In the genomic region with DNA sequence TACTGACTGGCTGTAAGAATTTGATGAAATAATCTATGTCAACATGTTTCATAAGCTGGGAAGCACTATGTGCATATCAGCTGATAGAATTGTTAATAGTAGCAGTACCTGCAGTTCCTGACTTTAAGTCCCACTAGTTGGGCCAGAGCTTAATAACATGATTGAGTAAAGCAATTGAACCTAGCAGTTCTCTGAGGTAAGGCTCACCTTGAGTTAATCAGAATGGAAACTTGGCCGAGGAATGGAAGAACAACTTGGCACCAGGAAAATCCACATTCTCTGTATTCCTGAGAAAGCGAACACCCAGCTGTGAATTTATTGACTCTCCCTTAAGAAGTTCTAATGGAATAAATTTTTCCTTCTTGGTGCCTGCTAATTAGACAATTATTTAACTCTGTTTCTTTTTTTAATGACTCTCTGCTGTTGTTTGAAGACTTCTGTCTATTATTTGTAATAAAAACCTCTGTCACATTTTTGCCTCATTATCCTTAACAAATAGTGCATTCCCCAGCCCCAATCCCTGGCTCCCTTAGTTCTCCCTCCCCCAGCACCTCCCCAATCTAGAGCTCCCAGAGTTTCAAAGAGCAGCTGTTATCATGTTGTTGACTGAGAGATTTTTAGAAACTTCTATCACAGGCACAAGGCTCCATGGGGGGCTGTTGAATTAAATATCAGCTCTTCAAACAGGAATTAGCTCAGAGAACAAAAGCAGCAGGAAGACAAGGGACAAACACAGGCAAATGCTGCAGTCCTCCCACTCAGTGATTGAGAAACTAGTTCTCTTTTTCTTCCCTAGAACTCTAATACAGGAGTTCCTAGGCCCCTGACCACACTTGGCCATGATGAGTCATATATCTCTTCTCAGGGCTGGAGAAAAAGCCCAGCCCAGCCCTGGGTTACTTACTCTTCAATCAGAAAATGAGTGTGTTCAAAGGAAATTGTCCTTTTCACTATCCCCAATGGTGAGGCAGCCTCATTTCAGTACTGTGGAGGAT, we compare ENCODE assay signal across 8 cellular contexts.
A peak's percentile ranks its signal among the peaks of the same experiment; 100 is the strongest.
DNase-seq lines count a peak whose midpoint lies in the region; ATAC-seq, FAIRE-seq and TF ChIP-seq lines count a peak whose summit lies in the region.

No MANE protein-coding gene starts in this region.

- H3K4me1 ChIP-seq in PC-3 (ENCODE audit: insufficient read depth, low read length) (no peaks in the 10 kb centered on the region), smooth muscle cell (ENCODE audit: low read depth) (peaks cover 8% of the 10 kb centered on the region)

- peak; percentile 7 for DNase-seq in activated CD4-positive, alpha-beta T cell treated with anti-CD3 and anti-CD28 coated beads for 48 hours
- DNase-seq in activated CD4-positive, alpha-beta T cell treated with anti-CD3 and anti-CD28 coated beads, Interleukin-2, amount 50 U/mL, for 4 hours, result no peak
- DNase-seq in PC-3 (peak; percentile 34), smooth muscle cell (lab: John Stamatoyannopoulos, UW; ENCODE audit: unreplicated experiment) (no peak), NCI-H510A treated with DMSO at 0.1 percent for 48 hours (lab: John Stamatoyannopoulos, UW) (no peak), dedifferentiated amniotic fluid mesenchymal stem cell (ENCODE audit: extremely low spot score) (no peak), HTR-8/SVneo (ENCODE audit: insufficient read length, low spot score) (no peak)

- POLR2A ChIA-PET in PC-3 (lab: Charles Lee; ENCODE audit: unreplicated experiment), result no interaction called here

- no peak for FAIRE-seq in HTR-8/SVneo (lab: Jason Lieb, UNC)

- H3K36me3 ChIP-seq in PC-3 (ENCODE audit: low read depth, low read length) (no peaks in the 10 kb centered on the region), smooth muscle cell (ENCODE audit: low read depth) (no peaks in the 10 kb centered on the region)

- H3K27ac ChIP-seq in PC-3 (ENCODE audit: low read length) (no peak overlapping the region), smooth muscle cell (ENCODE audit: low read depth) (peak overlapping the region; percentile 56)

- no peaks in the 10 kb centered on the region for H3K27me3 ChIP-seq in PC-3 (ENCODE audit: low read length)
- no peaks in the 10 kb centered on the region for H3K27me3 ChIP-seq in smooth muscle cell (ENCODE audit: low read depth)

- H3K4me3 ChIP-seq in PC-3 (ENCODE audit: low read length), result no peak overlapping the region
- no peak overlapping the region for H3K4me3 ChIP-seq in smooth muscle cell

- no peak overlapping the region for H2AFZ ChIP-seq in PC-3 (ENCODE audit: low read length)
- H2AFZ ChIP-seq in smooth muscle cell (ENCODE audit: low read depth), result peak overlapping the region; percentile 85

- H4K20me1 ChIP-seq in PC-3 (ENCODE audit: low read length) (no peaks in the 10 kb centered on the region), smooth muscle cell (ENCODE audit: low read depth) (no peaks in the 10 kb centered on the region)

- 97% methylated on average over 2 of the region's 2 CpGs for WGBS in smooth muscle cell (ENCODE audit: low lambda C conversion rate)

- no peaks in the 10 kb centered on the region for H3F3A ChIP-seq in PC-3 (ENCODE audit: low read length, unreplicated experiment)
- peaks cover 6% of the 10 kb centered on the region for H3F3A ChIP-seq in smooth muscle cell (ENCODE audit: low read depth)

- no peak for TF ChIP-seq CTCF in PC-3 (conservative IDR thresholded peaks at IDR 0.05; ENCODE audit: low read depth, low read length)
- no peak for TF ChIP-seq CTCF in smooth muscle cell (IDR thresholded peaks at IDR 0.05; ENCODE audit: borderline replicate concordance, insufficient read depth, poor library complexity, severe bottlenecking)

- H3K79me2 ChIP-seq in PC-3 (ENCODE audit: low read length), result no peaks in the 10 kb centered on the region
- no peaks in the 10 kb centered on the region for H3K79me2 ChIP-seq in smooth muscle cell (ENCODE audit: low read depth)

- intact Hi-C loops in PC-3 (cut with micrococcal nuclease), result no loop called here

- ATAC-seq in HG03045 (IDR thresholded peaks at IDR 0.05; ENCODE audit: unreplicated experiment) (peak; percentile 99), PC-3 (no peak)

- CTCF ChIA-PET in PC-3 (lab: Charles Lee), result no interaction called here

- H3K9me3 ChIP-seq in PC-3 (ENCODE audit: low read length), result no peaks in the 10 kb centered on the region
- no peaks in the 10 kb centered on the region for H3K9me3 ChIP-seq in smooth muscle cell (replicated peaks; ENCODE audit: low read depth)

- H3K9me2 ChIP-seq in PC-3 (replicated peaks; ENCODE audit: low read length), result no peaks in the 10 kb centered on the region

- H3K4me2 ChIP-seq in PC-3 (ENCODE audit: low read length) (no peak overlapping the region), smooth muscle cell (peak overlapping the region; percentile 58)

- H3K9ac ChIP-seq in PC-3 (ENCODE audit: low read length) (no peak overlapping the region), smooth muscle cell (ENCODE audit: low read depth) (peak overlapping the region; percentile 5)

- BruUV-seq in PC-3 (replicated peaks; lab: Mats Ljungman, UMichigan), result no TSS peak

Comparison
In these comparisons a context has a peak if more than half of its experiments do, and no peak if none do; other contexts are left out.
1. DNase-seq: peak in activated CD4-positive, alpha-beta T cell treated with anti-CD3 and anti-CD28 coated beads for 48 hours (single experiment) and PC-3 (single experiment); none in activated CD4-positive, alpha-beta T cell treated with anti-CD3 and anti-CD28 coated beads, Interleukin-2, amount 50 U/mL, for 4 hours (0 of 2), smooth muscle cell (single experiment), NCI-H510A treated with DMSO at 0.1 percent for 48 hours (single experiment), dedifferentiated amniotic fluid mesenchymal stem cell (single experiment) and HTR-8/SVneo (single experiment).